Comparison of ENCODE assay signal across 10 cellular contexts in the genomic region with DNA sequence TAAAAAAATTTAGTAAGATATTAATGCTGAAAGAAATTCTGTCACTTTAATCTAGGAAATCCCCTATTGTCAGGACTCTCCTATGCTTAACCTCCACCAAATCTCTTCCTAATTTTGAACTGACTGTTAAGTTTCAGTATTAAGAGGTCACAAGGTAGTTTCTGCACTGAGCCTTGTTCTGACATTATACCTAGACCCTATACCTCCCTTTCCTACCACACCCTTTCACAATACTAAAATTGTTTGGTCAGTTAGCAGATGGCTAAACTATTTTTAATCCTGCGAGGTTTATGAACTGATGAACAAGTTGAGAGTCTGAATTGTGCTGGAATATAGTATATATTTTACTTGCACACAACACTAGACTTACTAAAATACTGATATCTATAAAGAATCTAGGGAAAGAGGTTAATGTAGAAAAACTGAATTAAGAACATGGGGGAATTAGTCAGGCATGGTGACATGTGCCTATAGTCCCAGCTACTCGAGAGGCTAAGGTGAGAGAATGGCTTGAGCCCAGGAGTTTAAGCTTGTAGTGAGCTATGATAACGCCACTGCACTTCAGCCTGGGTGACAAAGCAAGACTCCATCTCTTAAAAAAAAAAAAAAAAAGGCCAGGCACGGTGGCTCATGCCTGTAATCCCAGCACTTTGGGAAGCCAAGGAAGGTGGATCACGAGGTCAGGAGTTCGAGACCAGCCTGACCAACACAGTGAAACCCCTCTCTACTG. TPM values are rescaled to one million over a fixed set of nuclear protein-coding genes. Genes with fewer than 3 reads are reported as not detected.
DNase-seq lines count a peak whose midpoint lies in the region; ATAC-seq, FAIRE-seq and TF ChIP-seq lines count a peak whose summit lies in the region.
"Had no signal": no experiment of that assay in that cellular context is flagged by ENCODE, and none has a peak within 500 bp of the region (broad histone marks: within the 10 kb centered on the region; RNA-seq: fewer than 3 reads in every experiment).

No MANE protein-coding gene starts in this region.

- TF ChIP-seq POLR2A in adrenal gland (IDR thresholded peaks at IDR 0.05), result no peak

- peak; percentile 96 for FAIRE-seq in GM18507 (lab: Jason Lieb, UNC)

- POLR2A ChIA-PET in OCI-LY7 (lab: Charles Lee), result interaction anchor here (1.0 to 1.3 kb wide), 3 partner anchors 9 to 10 kb away, joined by 3 to 4 read pairs (median 4); no protein-coding TSS in a partner anchor

- DNase-seq in GM18507 (ENCODE audit: extremely low spot score, insufficient read length, low read depth), result no peak
- DNase-seq in OCI-LY7 (ENCODE audit: low spot score), result no peak
- no peak for DNase-seq in adrenal gland
- no peak for DNase-seq in SK-N-DZ (ENCODE audit: low spot score)
- no peak for DNase-seq in cerebellum (ENCODE audit: low spot score)
- DNase-seq in DMS153 treated with DMSO at 0.1 percent for 48 hours (lab: John Stamatoyannopoulos, UW; ENCODE audit: unreplicated experiment), result no peak
- DNase-seq: stimulated activated CD4-positive, alpha-beta T cell treated with anti-CD3 and anti-CD28 coated beads, Interleukin-4, amount 100 ng/mL, for 1 hour had no signal

- intact Hi-C loops in OCI-LY7 (cut with micrococcal nuclease; ENCODE audit: unreplicated experiment), result no loop called here
- intact Hi-C loops in adrenal gland (cut with DNase I), result no loop called here

- no peaks in the 10 kb centered on the region for H3K9me2 ChIP-seq in OCI-LY7 (ENCODE audit: insufficient read depth, low read length)

- no TSS peak for BruUV-seq in OCI-LY7 (replicated peaks; lab: Mats Ljungman, UMichigan)

- H3K4me3 ChIP-seq in OCI-LY7 (ENCODE audit: low read depth, low read length, poor library complexity, severe bottlenecking) (no peak overlapping the region), adrenal gland (no peak overlapping the region)
- H3K4me3 ChIP-seq: cardiac muscle cell had no signal

- CTCF ChIA-PET in OCI-LY7 (lab: Charles Lee; ENCODE audit: unreplicated experiment), result no interaction called here

- H4K20me1 ChIP-seq in OCI-LY7 (ENCODE audit: insufficient read depth, low read length), result no peaks in the 10 kb centered on the region

- no peak overlapping the region for H3K4me2 ChIP-seq in OCI-LY7 (ENCODE audit: low read length)

- H3K4me1 ChIP-seq in OCI-LY7 (ENCODE audit: insufficient read depth, low read length, poor library complexity, severe bottlenecking) (peaks cover 6% of the 10 kb centered on the region), adrenal gland (replicated peaks in 1 of 2) (no peaks in the 10 kb centered on the region)

- H3K9me3 ChIP-seq in OCI-LY7 (ENCODE audit: low read length), result no peaks in the 10 kb centered on the region
- H3K9me3 ChIP-seq in adrenal gland (replicated peaks in 1 of 3), result no peaks in the 10 kb centered on the region

- H3K27ac ChIP-seq in OCI-LY7 (ENCODE audit: low read depth, low read length, poor library complexity, severe bottlenecking) (peak overlapping the region; percentile 11), adrenal gland (no peak overlapping the region)
- H3K27ac ChIP-seq: cardiac muscle cell had no signal

- H3K27me3 ChIP-seq in adrenal gland, result no peaks in the 10 kb centered on the region
- H3K27me3 ChIP-seq: cardiac muscle cell had no signal

- no peaks in the 10 kb centered on the region for H3K79me2 ChIP-seq in OCI-LY7 (ENCODE audit: insufficient read depth, low read depth, low read length)

- ATAC-seq in GM19452 (IDR thresholded peaks at IDR 0.05; ENCODE audit: unreplicated experiment) (peak; percentile 96), HG03025 (IDR thresholded peaks at IDR 0.05; ENCODE audit: low FRiP score, unreplicated experiment) (peak; percentile 94)

- no peak overlapping the region for H2AFZ ChIP-seq in OCI-LY7 (ENCODE audit: low read length)

- 85 to 92% (median 89%) methylated on average over 6 of the region's 6 CpGs for WGBS in adrenal gland, 4 donors

- H3K36me3 ChIP-seq in OCI-LY7 (ENCODE audit: insufficient read depth, low read length), result peaks cover 27% of the 10 kb centered on the region; the same call in 1 of the 2 replicates
- H3K36me3 ChIP-seq in adrenal gland (replicated peaks in 1 of 2), result no peaks in the 10 kb centered on the region
- H3K36me3 ChIP-seq: cardiac muscle cell had no signal

- TF ChIP-seq CTCF in OCI-LY7 (conservative IDR thresholded peaks at IDR 0.05; ENCODE audit: low read length), result no peak
- no peak for TF ChIP-seq CTCF in adrenal gland (IDR thresholded peaks at IDR 0.05)

RNA-seq across cellular contexts. Expression of gene HBS1L, which starts 51.5 kb away (rescaled TPM):
- total RNA-seq in OCI-LY7 (2014; rRNA removed; shearing (Covaris generic)), result 82.9 and 95.4 TPM in 2 replicates
- total RNA-seq in OCI-LY7 (2022) (93.1 and 94.9 TPM in 2 replicates), adrenal gland (10 to 100 TPM; 42.2 to 79.4 (median 58.4) TPM), cerebellum (77.2 TPM)
- polyA plus RNA-seq in adrenal gland, result 100 to 1,000 TPM in 1 of 3 donors, 10 to 100 TPM in 2; 17.0 to 121 (median 18.7) TPM
- polyA plus RNA-seq in SK-N-DZ (2014; cell fraction: cytosol; rRNA removed), result 51.1 and 54.9 TPM in 2 replicates
- 25.2 and 51.2 TPM in 2 replicates for polyA plus RNA-seq in SK-N-DZ (2014; cell fraction: nucleus; rRNA removed)

RNA-seq across cellular contexts. Expression of gene ALDH8A1, which starts 53.2 kb away (rescaled TPM):
- total RNA-seq in OCI-LY7 (2014; rRNA removed; shearing (Covaris generic)), result not detected in 2 replicates
- total RNA-seq in OCI-LY7 (2022) (not detected in 2 replicates), adrenal gland (1 to 10 TPM in 2 of 8 donors, under 1 TPM in 6; 0.24 to 2.1 (median 0.78) TPM), cerebellum (5.9 TPM)
- 1 to 10 TPM in 2 of 3 donors, under 1 TPM in 1; 0.68 to 4.5 (median 2.1) TPM for polyA plus RNA-seq in adrenal gland
- polyA plus RNA-seq in SK-N-DZ (2014; cell fraction: cytosol; rRNA removed), result not detected in 2 replicates
- polyA plus RNA-seq in SK-N-DZ (2014; cell fraction: nucleus; rRNA removed), result 0.20 TPM in 1 of 2 replicates, not detected in the other
